In genomic region chr6:12138377-12138776, GRCh38 we compare ENCODE assay signal across 1 cellular context.
TF ChIP-seq lines count a peak whose summit lies in the region.

No MANE protein-coding gene starts in this region.

TF ChIP-seq in SK-N-SH, 30 proteins besides CTCF, POLR2A, EP300 and RAD21 (continued from another document):
- TF ChIP-seq USF1 (IDR thresholded peaks at IDR 0.05; ENCODE audit: borderline replicate concordance, low read depth), result no peak
- no peak for TF ChIP-seq YY1 (IDR thresholded peaks at IDR 0.05; ENCODE audit: low read depth)
- TF ChIP-seq POLR2AphosphoS5 (IDR thresholded peaks at IDR 0.05; ENCODE audit: low read depth, low read length), result no peak
- no peak for TF ChIP-seq MXI1 (IDR thresholded peaks at IDR 0.05; ENCODE audit: low read depth, low read length)
TF ChIP-seq in SK-N-SH: peak in this region for 0.
